Comparison of ENCODE assay signal across 8 cellular contexts in genomic region chr19:18251587-18252369, GRCh38. TPM values are rescaled to one million over a fixed set of nuclear protein-coding genes. Genes with fewer than 3 reads are reported as not detected.
DNase-seq lines count a peak whose midpoint lies in the region; ATAC-seq lines count a peak whose summit lies in the region.

No MANE protein-coding gene starts in this region.

- in situ Hi-C loops in SK-MEL-5 (cut with HindIII; ENCODE audit: low pct_unique_long_range_greater_than_20kb, low sequenced_read_pairs), result no loop called here

- ATAC-seq in GM18511 (IDR thresholded peaks at IDR 0.05; ENCODE audit: unreplicated experiment), result no peak

- DNase-seq in DMS79 treated with DMSO at 0.1 percent for 48 hours (lab: John Stamatoyannopoulos, UW) (peak; percentile 76), LoVo (ENCODE audit: low spot score) (peak; percentile 55), SK-MEL-5 (ENCODE audit: low read depth, low spot score) (peak; percentile 72), glomerular visceral epithelial cell (ENCODE audit: extremely low spot score) (peak; percentile 73), pons (ENCODE audit: low spot score) (peak; percentile 61), ureter (ENCODE audit: low spot score) (peak; percentile 81)
- DNase-seq in activated naive CD4-positive, alpha-beta T cell (lab: John Stamatoyannopoulos, UW), result peak; percentile 71 to 81 (median 76)

RNA-seq across cellular contexts. Expression of gene IQCN, which starts 22.5 kb away (rescaled TPM):
- 0.08 TPM in 1 of 2 replicates, not detected in the other for total RNA-seq in SK-MEL-5 (2014; rRNA removed; shearing (Covaris generic))
- 0.07 TPM in 1 of 2 replicates, not detected in the other for polyA plus RNA-seq in SK-MEL-5 (2015; cell fraction: cytosol; rRNA removed)
- 0.53 and 0.83 TPM in 2 replicates for polyA plus RNA-seq in SK-MEL-5 (2015; cell fraction: nucleus; rRNA removed)
- 5.9 TPM for total RNA-seq in ureter

RNA-seq across cellular contexts. Expression of gene PDE4C, which starts 25.5 kb away (rescaled TPM):
- 0.26 TPM in 1 of 2 replicates, not detected in the other for total RNA-seq in SK-MEL-5 (2014; rRNA removed; shearing (Covaris generic))
- polyA plus RNA-seq in SK-MEL-5 (2015; cell fraction: cytosol; rRNA removed), result not detected in 2 replicates
- polyA plus RNA-seq in SK-MEL-5 (2015; cell fraction: nucleus; rRNA removed), result 0.77 and 1.9 TPM in 2 replicates
- 3.0 TPM for total RNA-seq in ureter

RNA-seq across cellular contexts. Expression of gene JUND, which starts 29.6 kb away (rescaled TPM):
- total RNA-seq in SK-MEL-5 (2014; rRNA removed; shearing (Covaris generic)), result 21.7 and 29.2 TPM in 2 replicates
- 87.2 and 101 TPM in 2 replicates for polyA plus RNA-seq in SK-MEL-5 (2015; cell fraction: cytosol; rRNA removed)
- polyA plus RNA-seq in SK-MEL-5 (2015; cell fraction: nucleus; rRNA removed), result 15.6 and 20.1 TPM in 2 replicates
- total RNA-seq in ureter, result 94.9 TPM

RNA-seq across cellular contexts. Expression of gene RAB3A, which starts 47.9 kb away (rescaled TPM):
- 2.5 and 7.9 TPM in 2 replicates for total RNA-seq in SK-MEL-5 (2014; rRNA removed; shearing (Covaris generic))
- 3.4 and 4.2 TPM in 2 replicates for polyA plus RNA-seq in SK-MEL-5 (2015; cell fraction: cytosol; rRNA removed)
- polyA plus RNA-seq in SK-MEL-5 (2015; cell fraction: nucleus; rRNA removed), result 0.65 and 2.4 TPM in 2 replicates
- 6.1 TPM for total RNA-seq in ureter

RNA-seq across cellular contexts. Expression of gene MPV17L2, which starts 58.8 kb away (rescaled TPM):
- 17.4 and 18.0 TPM in 2 replicates for total RNA-seq in SK-MEL-5 (2014; rRNA removed; shearing (Covaris generic))
- 24.6 and 35.7 TPM in 2 replicates for polyA plus RNA-seq in SK-MEL-5 (2015; cell fraction: cytosol; rRNA removed)
- polyA plus RNA-seq in SK-MEL-5 (2015; cell fraction: nucleus; rRNA removed), result 9.9 and 10.3 TPM in 2 replicates
- total RNA-seq in ureter, result 14.7 TPM
